In genomic region chr12:55940065-55940732, GRCh38 we compare ENCODE assay signal across 9 cellular contexts. TPM values are rescaled to one million over a fixed set of nuclear protein-coding genes. Genes with fewer than 3 reads are reported as not detected.
A peak's percentile ranks its signal among the peaks of the same experiment; 100 is the strongest.
DNase-seq lines count a peak whose midpoint lies in the region; ATAC-seq, FAIRE-seq and TF ChIP-seq lines count a peak whose summit lies in the region.
"Had no signal": no experiment of that assay in that cellular context is flagged by ENCODE, and none has a peak within 500 bp of the region (broad histone marks: within the 10 kb centered on the region; RNA-seq: fewer than 3 reads in every experiment).

No MANE protein-coding gene starts in this region.

- TF ChIP-seq RAD21 in HepG2 (CRISPR knock-in tag; IDR thresholded peaks at IDR 0.05), result peak; percentile 86

- H3K4me1 Mint-ChIP-seq in activated CD4-positive, alpha-beta T cell treated with anti-CD3 and anti-CD28 coated beads for 36 hours, result peaks cover 75% of the 10 kb centered on the region

- H3K4me2 ChIP-seq in BLaER1 treated with 17β-estradiol and CSF1 and Interleukin-3, amounts not matched to agents 10 nM and 100 nM, result peak overlapping the region; percentile 32 to 68 (median 49); a peak in 21 of 22 replicates
- H3K4me2 ChIP-seq in HepG2 (ENCODE audit: low read depth, low read length), result peak overlapping the region; percentile 68

- peak; percentile 75 for TF ChIP-seq CTCF in colonic mucosa (IDR thresholded peaks at IDR 0.05)
- TF ChIP-seq CTCF in HepG2 (CRISPR knock-in tag; IDR thresholded peaks at IDR 0.05), result peak; percentile 98

- no peaks in the 10 kb centered on the region for H3K27me3 Mint-ChIP-seq in activated CD4-positive, alpha-beta T cell treated with anti-CD3 and anti-CD28 coated beads for 36 hours

- H3K4me1 ChIP-seq in BLaER1 treated with 17β-estradiol and CSF1 and Interleukin-3, amounts not matched to agents 10 nM and 100 nM, result peaks cover 7 to 26% (median 12%) of the 10 kb centered on the region in 10 experiments; a peak in 19 of 20 replicates
- H3K4me1 ChIP-seq in colonic mucosa (no peaks in the 10 kb centered on the region), HepG2 (ENCODE audit: insufficient read depth, low read length) (peaks cover 11% of the 10 kb centered on the region)

- peak overlapping the region; percentile 58 for H3K27ac Mint-ChIP-seq in activated CD4-positive, alpha-beta T cell treated with anti-CD3 and anti-CD28 coated beads for 36 hours

- peak overlapping the region; percentile 1 for H3K4me3 Mint-ChIP-seq in activated CD4-positive, alpha-beta T cell treated with anti-CD3 and anti-CD28 coated beads for 36 hours

- peak overlapping the region in 3 of 11 experiments; percentile 11 to 43 (median 17); a peak in 2 of 22 replicates for H3K27ac ChIP-seq in BLaER1 treated with 17β-estradiol and CSF1 and Interleukin-3, amounts not matched to agents 10 nM and 100 nM
- H3K27ac ChIP-seq in colonic mucosa (peak overlapping the region; percentile 51), HepG2 (ENCODE audit: extremely low read length, insufficient read depth, low read length) (no peak overlapping the region)

- H3K36me3 Mint-ChIP-seq in activated CD4-positive, alpha-beta T cell treated with anti-CD3 and anti-CD28 coated beads for 36 hours (ENCODE audit: low read depth), result peaks cover 86% of the 10 kb centered on the region

- WGBS in HepG2 (ENCODE audit: low lambda C conversion rate), result 21% methylated on average over 13 of the region's 18 CpGs

- H2AFZ ChIP-seq in HepG2 (ENCODE audit: low read length), result peak overlapping the region; percentile 43

- peak overlapping the region in 7 of 11 experiments; percentile 15 to 56 (median 43); a peak in 9 of 22 replicates for H3K9ac ChIP-seq in BLaER1 treated with 17β-estradiol and CSF1 and Interleukin-3, amounts not matched to agents 10 nM and 100 nM
- H3K9ac ChIP-seq in colonic mucosa (ENCODE audit: low read depth in 2 of 2, low read length in 2 of 2) (peak overlapping the region; percentile 7 to 27), HepG2 (ENCODE audit: insufficient read depth, low read depth, low read length) (no peak overlapping the region; the same call in 1 of the 2 replicates)

- H3K4me3 ChIP-seq in BLaER1 treated with 17β-estradiol and CSF1 and Interleukin-3, amounts not matched to agents 10 nM and 100 nM, result no peak overlapping the region
- H3K4me3 ChIP-seq in colonic mucosa, result no peak overlapping the region
- peak overlapping the region in 1 of 3 experiments; percentile 45; a peak in 2 of 6 replicates for H3K4me3 ChIP-seq in HepG2 (replicated peaks in 1 of 3; ENCODE audit: insufficient read depth in 1 of 3, low read depth in 2 of 3, low read length in 3 of 3)

- no peaks in the 10 kb centered on the region for H3K79me2 ChIP-seq in HepG2 (ENCODE audit: insufficient read depth, low read length)

- H3K27me3 ChIP-seq in BLaER1 treated with 17β-estradiol and CSF1 and Interleukin-3, amounts not matched to agents 10 nM and 100 nM, result no peaks in the 10 kb centered on the region
- H3K27me3 ChIP-seq in colonic mucosa, result no peaks in the 10 kb centered on the region
- no peaks in the 10 kb centered on the region for H3K27me3 ChIP-seq in HepG2 (ENCODE audit: control insufficient read depth in 1 of 2, insufficient read depth in 2 of 2, low read length in 2 of 2)

- ATAC-seq in HG03432 (IDR thresholded peaks at IDR 0.05; ENCODE audit: unreplicated experiment), result peak; percentile 97
- ATAC-seq in activated CD4-positive, alpha-beta T cell treated with anti-CD3 and anti-CD28 coated beads for 36 hours, result peak; percentile 77
- peak; percentile 97 for ATAC-seq in HepG2

- H3K9me3 Mint-ChIP-seq in activated CD4-positive, alpha-beta T cell treated with anti-CD3 and anti-CD28 coated beads for 36 hours (ENCODE audit: low read depth), result no peaks in the 10 kb centered on the region

- no peak for TF ChIP-seq POLR2A in HepG2 (IDR thresholded peaks at IDR 0.05; ENCODE audit: insufficient read depth in 1 of 2, low read depth in 2 of 2, low read length in 2 of 2)

- H4K20me1 ChIP-seq in BLaER1 treated with 17β-estradiol and CSF1 and Interleukin-3, amounts not matched to agents 10 nM and 100 nM, result peaks cover 0 to 41% (median 0%) of the 10 kb centered on the region in 11 experiments; a peak in 5 of 22 replicates
- H4K20me1 ChIP-seq in HepG2 (ENCODE audit: insufficient read depth, low read length), result no peaks in the 10 kb centered on the region

- POLR2A ChIA-PET in activated CD4-positive, alpha-beta T cell treated with anti-CD3 and anti-CD28 coated beads for 36 hours (lab: Charles Lee), result interaction anchor here (0.7 to 1.4 kb wide), 2 partner anchors 74 to 197 kb away, joined by 3 to 8 read pairs; no protein-coding TSS in a partner anchor
- POLR2A ChIA-PET in HepG2 (lab: Yijun Ruan, JAX), result interaction anchor here (1.0 to 2.0 kb wide), 5 partner anchors 13 to 122 kb away, joined by 3 to 12 read pairs (median 6); partner anchors contain the start of genes DNAJC14, ORMDL2, PYM1 and RAB5B

- peak; percentile 95 for FAIRE-seq in GM19239 (lab: Jason Lieb, UNC)
- FAIRE-seq in HepG2 (lab: Jason Lieb, UNC), result peak; percentile 85
- FAIRE-seq: TTC549 had no signal

- BruUV-seq in HepG2 (replicated peaks; lab: Mats Ljungman, UMichigan), result no TSS peak

- in situ Hi-C loops in HepG2 (cut with HindIII; ENCODE audit: extremely low pct_ligation_motif_present, low pct_unique_long_range_greater_than_20kb), result no loop called here

- H3K36me3 ChIP-seq in BLaER1 treated with 17β-estradiol and CSF1 and Interleukin-3, amounts not matched to agents 10 nM and 100 nM, result peaks cover 78 to 98% (median 87%) of the 10 kb centered on the region in 11 experiments
- no peaks in the 10 kb centered on the region for H3K36me3 ChIP-seq in colonic mucosa
- no peaks in the 10 kb centered on the region for H3K36me3 ChIP-seq in HepG2 (replicated peaks in 1 of 2; ENCODE audit: control insufficient read depth in 1 of 2, insufficient read depth in 2 of 2, low read length in 2 of 2)

- no peak for TF ChIP-seq EP300 in HepG2 (IDR thresholded peaks at IDR 0.05; ENCODE audit: low read depth in 2 of 2, low read length in 2 of 2)
- TF ChIP-seq EP300 in HepG2 (CRISPR knock-in tag; IDR thresholded peaks at IDR 0.05; ENCODE audit: borderline replicate concordance), result no peak

- DNase-seq in GM19239 (ENCODE audit: insufficient read length, low spot score), result peak; percentile 82
- peak; percentile 83 for DNase-seq in NCI-H460 (ENCODE audit: extremely low read depth, low read depth)
- peak; percentile 90 for DNase-seq in activated CD4-positive, alpha-beta T cell treated with anti-CD3 and anti-CD28 coated beads for 36 hours
- DNase-seq in colonic mucosa, result peak; percentile 93
- DNase-seq in HepG2 (ENCODE audit: low spot score), result peak; percentile 69
- DNase-seq in stimulated activated CD4-positive, alpha-beta T cell treated with anti-CD3 and anti-CD28 coated beads, Interleukin-4, amount 100 ng/mL, for 4 hours, result peak; percentile 71 to 76

- intact Hi-C loops in activated CD4-positive, alpha-beta T cell treated with anti-CD3 and anti-CD28 coated beads for 36 hours (cut with DNase I, micrococcal nuclease), result loop anchor here (1.0 to 2.0 kb wide), 5 partner anchors 8 to 202 kb away; partner anchors contain the start of genes DGKA (in 1 of the 2), GDF11 (in 1 of the 2) and PYM1 (in 1 of the 2)
- intact Hi-C loops in colonic mucosa (cut with DNase I) (no loop called here), HepG2 (cut with micrococcal nuclease; ENCODE audit: unreplicated experiment) (no loop called here)

- H3K9me3 ChIP-seq in BLaER1 treated with 17β-estradiol and CSF1 and Interleukin-3, amounts not matched to agents 10 nM and 100 nM (replicated peaks in 1 of 11), result no peaks in the 10 kb centered on the region
- no peaks in the 10 kb centered on the region for H3K9me3 ChIP-seq in colonic mucosa
- no peaks in the 10 kb centered on the region for H3K9me3 ChIP-seq in HepG2 (ENCODE audit: low read length)

- CTCF ChIA-PET in activated CD4-positive, alpha-beta T cell treated with anti-CD3 and anti-CD28 coated beads for 36 hours (lab: Charles Lee), result interaction anchor here (0.5 to 5.8 kb wide), 37 partner anchors 10 to 696 kb away, joined by 3 to 69 read pairs (median 4); partner anchors contain the start of genes DGKA, DNAJC14, ESYT1 and ORMDL2
- CTCF ChIA-PET in HepG2 (lab: Yijun Ruan, JAX; ENCODE audit: low intra/inter-chr PET ratio, low total read pairs), result interaction anchor here (1.3 to 1.5 kb wide), 3 partner anchors 9 to 202 kb away, joined by 5 to 15 read pairs (median 8); partner anchors contain the start of genes DGKA and PYM1

RNA-seq across cellular contexts. Expression of gene DGKA, which starts 9.2 kb away (rescaled TPM):
- 14.1 and 15.5 TPM in 2 replicates for total RNA-seq in NCI-H460 (2014; rRNA removed; shearing (Covaris generic))
- 15.9 and 20.6 TPM in 2 replicates for polyA plus RNA-seq in NCI-H460 (2014; cell fraction: nucleus; rRNA removed)
- 100 to 1,000 TPM; 341 to 385 TPM for total RNA-seq in activated CD4-positive, alpha-beta T cell treated with anti-CD3 and anti-CD28 coated beads for 36 hours
- 10 to 100 TPM; 80.2 to 91.2 TPM for total RNA-seq in colonic mucosa
- 2.4 and 2.7 TPM in 2 replicates for total RNA-seq in HepG2 (2016; rRNA removed; fragmentation: Illumina TruSeq; extraction: Trizol)
- total RNA-seq in HepG2 (2016; cell fraction: cytosol; rRNA removed; fragmentation: Illumina TruSeq; extraction: Trizol; ENCODE audit: low read depth), result 1.1 and 1.9 TPM in 2 replicates
- total RNA-seq in HepG2 (2016; cell fraction: insoluble cytoplasmic fraction; rRNA removed; fragmentation: Illumina TruSeq; extraction: Trizol), result 2.7 and 2.9 TPM in 2 replicates
- 1.3 and 2.1 TPM in 2 replicates for total RNA-seq in HepG2 (2016; cell fraction: membrane; rRNA removed; fragmentation: Illumina TruSeq; extraction: Trizol)
- 3.6 and 4.1 TPM in 2 replicates for total RNA-seq in HepG2 (2016; cell fraction: nucleus; rRNA removed; fragmentation: Illumina TruSeq; extraction: Trizol)
- 5.4 and 7.6 TPM in 2 replicates for polyA plus RNA-seq in HepG2 (2011; rRNA removed)
- 4.6 and 23.7 TPM in 2 replicates for polyA plus RNA-seq in HepG2 (2011; cell fraction: cytosol; rRNA removed)
- polyA plus RNA-seq in HepG2 (2011; cell fraction: nucleus; rRNA removed), result 43.0 and 71.3 TPM in 2 replicates
- polyA plus RNA-seq in HepG2 (2012), result 8.8 and 12.1 TPM in 2 replicates
- 0.36 and 0.54 TPM in 2 replicates for polyA plus RNA-seq in HepG2 (2016; cell fraction: cytosol; fragmentation: Illumina TruSeq; extraction: Trizol; ENCODE audit: low read depth)
- 3.2 and 5.2 TPM in 2 replicates for polyA plus RNA-seq in HepG2 (2016; cell fraction: insoluble cytoplasmic fraction; fragmentation: Illumina TruSeq; extraction: Trizol; ENCODE audit: low read depth)
- polyA plus RNA-seq in HepG2 (2016; cell fraction: membrane; fragmentation: Illumina TruSeq; extraction: Trizol; ENCODE audit: low read depth), result 0.80 and 1.6 TPM in 2 replicates
- 6.1 and 11.3 TPM in 2 replicates for polyA plus RNA-seq in HepG2 (2016; cell fraction: nucleus; fragmentation: Illumina TruSeq; extraction: Trizol; ENCODE audit: insufficient read depth, low read depth)
- polyA minus RNA-seq in HepG2 (2011; rRNA and poly(A)+ RNA removed; ENCODE audit: low replicate concordance), result 6.8 and 8.5 TPM in 2 replicates
- 3.0 and 5.1 TPM in 2 replicates for polyA minus RNA-seq in HepG2 (2011; cell fraction: cytosol; rRNA and poly(A)+ RNA removed)
- polyA minus RNA-seq in HepG2 (2011; cell fraction: nucleus; rRNA and poly(A)+ RNA removed), result 14.8 and 18.0 TPM in 2 replicates

RNA-seq across cellular contexts. Expression of gene PYM1, which starts 12.5 kb away (rescaled TPM):
- total RNA-seq in NCI-H460 (2014; rRNA removed; shearing (Covaris generic)), result 33.0 and 33.1 TPM in 2 replicates
- polyA plus RNA-seq in NCI-H460 (2014; cell fraction: nucleus; rRNA removed), result 24.7 and 51.2 TPM in 2 replicates
- 10 to 100 TPM; 24.6 to 30.2 TPM for total RNA-seq in activated CD4-positive, alpha-beta T cell treated with anti-CD3 and anti-CD28 coated beads for 36 hours
- 10 to 100 TPM; 44.0 to 49.3 TPM for total RNA-seq in colonic mucosa
- total RNA-seq in HepG2 (2016; rRNA removed; fragmentation: Illumina TruSeq; extraction: Trizol), result 51.8 and 57.9 TPM in 2 replicates
- 37.7 and 39.0 TPM in 2 replicates for total RNA-seq in HepG2 (2016; cell fraction: cytosol; rRNA removed; fragmentation: Illumina TruSeq; extraction: Trizol; ENCODE audit: low read depth)
- total RNA-seq in HepG2 (2016; cell fraction: insoluble cytoplasmic fraction; rRNA removed; fragmentation: Illumina TruSeq; extraction: Trizol), result 54.4 and 54.6 TPM in 2 replicates
- 48.6 and 50.1 TPM in 2 replicates for total RNA-seq in HepG2 (2016; cell fraction: membrane; rRNA removed; fragmentation: Illumina TruSeq; extraction: Trizol)
- total RNA-seq in HepG2 (2016; cell fraction: nucleus; rRNA removed; fragmentation: Illumina TruSeq; extraction: Trizol), result 23.2 and 28.5 TPM in 2 replicates
- 40.7 and 44.0 TPM in 2 replicates for polyA plus RNA-seq in HepG2 (2011; rRNA removed)
- polyA plus RNA-seq in HepG2 (2011; cell fraction: cytosol; rRNA removed), result 44.1 and 48.8 TPM in 2 replicates
- polyA plus RNA-seq in HepG2 (2011; cell fraction: nucleus; rRNA removed), result 12.7 and 14.0 TPM in 2 replicates
- 24.5 and 31.8 TPM in 2 replicates for polyA plus RNA-seq in HepG2 (2012)
- 49.2 and 58.9 TPM in 2 replicates for polyA plus RNA-seq in HepG2 (2016; cell fraction: cytosol; fragmentation: Illumina TruSeq; extraction: Trizol; ENCODE audit: low read depth)
- polyA plus RNA-seq in HepG2 (2016; cell fraction: insoluble cytoplasmic fraction; fragmentation: Illumina TruSeq; extraction: Trizol; ENCODE audit: low read depth), result 68.4 and 73.8 TPM in 2 replicates
- 60.2 and 64.4 TPM in 2 replicates for polyA plus RNA-seq in HepG2 (2016; cell fraction: membrane; fragmentation: Illumina TruSeq; extraction: Trizol; ENCODE audit: low read depth)
- 42.0 and 47.6 TPM in 2 replicates for polyA plus RNA-seq in HepG2 (2016; cell fraction: nucleus; fragmentation: Illumina TruSeq; extraction: Trizol; ENCODE audit: insufficient read depth, low read depth)
- 21.7 and 25.5 TPM in 2 replicates for polyA minus RNA-seq in HepG2 (2011; rRNA and poly(A)+ RNA removed; ENCODE audit: low replicate concordance)
- polyA minus RNA-seq in HepG2 (2011; cell fraction: cytosol; rRNA and poly(A)+ RNA removed), result 18.1 and 21.4 TPM in 2 replicates
- polyA minus RNA-seq in HepG2 (2011; cell fraction: nucleus; rRNA and poly(A)+ RNA removed), result 22.1 and 30.7 TPM in 2 replicates

RNA-seq across cellular contexts. Expression of gene PMEL, which starts 25.6 kb away (rescaled TPM):
- 0.78 and 1.3 TPM in 2 replicates for total RNA-seq in NCI-H460 (2014; rRNA removed; shearing (Covaris generic))
- polyA plus RNA-seq in NCI-H460 (2014; cell fraction: nucleus; rRNA removed), result 3.9 TPM in 1 of 2 replicates, not detected in the other
- 1 to 10 TPM in 1 of 2 experiments, under 1 TPM in 1; 0.86 to 1.2 TPM for total RNA-seq in activated CD4-positive, alpha-beta T cell treated with anti-CD3 and anti-CD28 coated beads for 36 hours
- 1 to 10 TPM; 3.4 to 3.8 TPM for total RNA-seq in colonic mucosa
- 0.35 and 0.49 TPM in 2 replicates for total RNA-seq in HepG2 (2016; rRNA removed; fragmentation: Illumina TruSeq; extraction: Trizol)
- 0.18 and 0.20 TPM in 2 replicates for total RNA-seq in HepG2 (2016; cell fraction: cytosol; rRNA removed; fragmentation: Illumina TruSeq; extraction: Trizol; ENCODE audit: low read depth)
- total RNA-seq in HepG2 (2016; cell fraction: insoluble cytoplasmic fraction; rRNA removed; fragmentation: Illumina TruSeq; extraction: Trizol), result 0.59 and 0.76 TPM in 2 replicates
- 0.22 and 0.55 TPM in 2 replicates for total RNA-seq in HepG2 (2016; cell fraction: membrane; rRNA removed; fragmentation: Illumina TruSeq; extraction: Trizol)
- total RNA-seq in HepG2 (2016; cell fraction: nucleus; rRNA removed; fragmentation: Illumina TruSeq; extraction: Trizol), result 0.71 and 0.91 TPM in 2 replicates
- polyA plus RNA-seq in HepG2 (2011; rRNA removed), result 3.3 and 3.4 TPM in 2 replicates
- polyA plus RNA-seq in HepG2 (2011; cell fraction: cytosol; rRNA removed), result 1.9 and 3.0 TPM in 2 replicates
- polyA plus RNA-seq in HepG2 (2011; cell fraction: nucleus; rRNA removed), result 4.7 and 4.8 TPM in 2 replicates
- polyA plus RNA-seq in HepG2 (2012), result 1.3 and 1.5 TPM in 2 replicates
- polyA plus RNA-seq in HepG2 (2016; cell fraction: cytosol; fragmentation: Illumina TruSeq; extraction: Trizol; ENCODE audit: low read depth), result 0.27 TPM in 1 of 2 replicates, not detected in the other
- polyA plus RNA-seq in HepG2 (2016; cell fraction: insoluble cytoplasmic fraction; fragmentation: Illumina TruSeq; extraction: Trizol; ENCODE audit: low read depth), result 0.81 TPM in 1 of 2 replicates, not detected in the other
- 0.14 and 0.40 TPM in 2 replicates for polyA plus RNA-seq in HepG2 (2016; cell fraction: membrane; fragmentation: Illumina TruSeq; extraction: Trizol; ENCODE audit: low read depth)
- polyA plus RNA-seq in HepG2 (2016; cell fraction: nucleus; fragmentation: Illumina TruSeq; extraction: Trizol; ENCODE audit: insufficient read depth, low read depth), result 1.4 TPM in 2 replicates
- 1.8 and 3.6 TPM in 2 replicates for polyA minus RNA-seq in HepG2 (2011; rRNA and poly(A)+ RNA removed; ENCODE audit: low replicate concordance)
- polyA minus RNA-seq in HepG2 (2011; cell fraction: cytosol; rRNA and poly(A)+ RNA removed), result 0.62 TPM in 1 of 2 replicates, not detected in the other
- polyA minus RNA-seq in HepG2 (2011; cell fraction: nucleus; rRNA and poly(A)+ RNA removed), result 1.2 and 2.9 TPM in 2 replicates

RNA-seq across cellular contexts. Expression of gene CDK2, which starts 26.4 kb away (rescaled TPM):
- 31.6 and 31.7 TPM in 2 replicates for total RNA-seq in NCI-H460 (2014; rRNA removed; shearing (Covaris generic))
- 52.8 and 62.7 TPM in 2 replicates for polyA plus RNA-seq in NCI-H460 (2014; cell fraction: nucleus; rRNA removed)
- total RNA-seq in activated CD4-positive, alpha-beta T cell treated with anti-CD3 and anti-CD28 coated beads for 36 hours, result 100 to 1,000 TPM; 104 to 149 TPM
- total RNA-seq in colonic mucosa (10 to 100 TPM; 20.9 to 48.9 TPM), HepG2 (2016; rRNA removed; fragmentation: Illumina TruSeq; extraction: Trizol) (47.5 and 52.0 TPM in 2 replicates)
- 8.1 TPM in 2 replicates for total RNA-seq in HepG2 (2016; cell fraction: cytosol; rRNA removed; fragmentation: Illumina TruSeq; extraction: Trizol; ENCODE audit: low read depth)
- total RNA-seq in HepG2 (2016; cell fraction: insoluble cytoplasmic fraction; rRNA removed; fragmentation: Illumina TruSeq; extraction: Trizol), result 46.4 and 50.0 TPM in 2 replicates
- total RNA-seq in HepG2 (2016; cell fraction: membrane; rRNA removed; fragmentation: Illumina TruSeq; extraction: Trizol), result 17.5 and 18.3 TPM in 2 replicates
- total RNA-seq in HepG2 (2016; cell fraction: nucleus; rRNA removed; fragmentation: Illumina TruSeq; extraction: Trizol), result 26.0 and 34.2 TPM in 2 replicates
- 42.0 and 52.6 TPM in 2 replicates for polyA plus RNA-seq in HepG2 (2011; rRNA removed)
- 16.9 and 23.3 TPM in 2 replicates for polyA plus RNA-seq in HepG2 (2011; cell fraction: cytosol; rRNA removed)
- polyA plus RNA-seq in HepG2 (2011; cell fraction: nucleus; rRNA removed), result 32.7 and 37.9 TPM in 2 replicates
- 19.5 and 20.6 TPM in 2 replicates for polyA plus RNA-seq in HepG2 (2012)
- 3.1 and 3.6 TPM in 2 replicates for polyA plus RNA-seq in HepG2 (2016; cell fraction: cytosol; fragmentation: Illumina TruSeq; extraction: Trizol; ENCODE audit: low read depth)
- 60.6 and 64.8 TPM in 2 replicates for polyA plus RNA-seq in HepG2 (2016; cell fraction: insoluble cytoplasmic fraction; fragmentation: Illumina TruSeq; extraction: Trizol; ENCODE audit: low read depth)
- polyA plus RNA-seq in HepG2 (2016; cell fraction: membrane; fragmentation: Illumina TruSeq; extraction: Trizol; ENCODE audit: low read depth), result 8.3 and 9.6 TPM in 2 replicates
- 51.4 and 59.6 TPM in 2 replicates for polyA plus RNA-seq in HepG2 (2016; cell fraction: nucleus; fragmentation: Illumina TruSeq; extraction: Trizol; ENCODE audit: insufficient read depth, low read depth)
- polyA minus RNA-seq in HepG2 (2011; rRNA and poly(A)+ RNA removed; ENCODE audit: low replicate concordance), result 50.1 and 366 TPM in 2 replicates
- polyA minus RNA-seq in HepG2 (2011; cell fraction: cytosol; rRNA and poly(A)+ RNA removed), result 18.1 and 20.2 TPM in 2 replicates
- polyA minus RNA-seq in HepG2 (2011; cell fraction: nucleus; rRNA and poly(A)+ RNA removed), result 11.6 and 12.1 TPM in 2 replicates

RNA-seq across cellular contexts. Expression of gene RAB5B, which starts 33.7 kb away (rescaled TPM):
- 37.6 and 39.4 TPM in 2 replicates for total RNA-seq in NCI-H460 (2014; rRNA removed; shearing (Covaris generic))
- polyA plus RNA-seq in NCI-H460 (2014; cell fraction: nucleus; rRNA removed), result 13.5 and 17.5 TPM in 2 replicates
- total RNA-seq in activated CD4-positive, alpha-beta T cell treated with anti-CD3 and anti-CD28 coated beads for 36 hours, result 10 to 100 TPM; 33.2 to 35.1 TPM
- total RNA-seq in colonic mucosa, result 100 to 1,000 TPM; 112 to 178 TPM
- 26.0 and 33.1 TPM in 2 replicates for total RNA-seq in HepG2 (2016; rRNA removed; fragmentation: Illumina TruSeq; extraction: Trizol)
- 8.6 and 11.8 TPM in 2 replicates for total RNA-seq in HepG2 (2016; cell fraction: cytosol; rRNA removed; fragmentation: Illumina TruSeq; extraction: Trizol; ENCODE audit: low read depth)
- total RNA-seq in HepG2 (2016; cell fraction: insoluble cytoplasmic fraction; rRNA removed; fragmentation: Illumina TruSeq; extraction: Trizol), result 24.6 and 33.6 TPM in 2 replicates
- total RNA-seq in HepG2 (2016; cell fraction: membrane; rRNA removed; fragmentation: Illumina TruSeq; extraction: Trizol), result 22.2 and 23.2 TPM in 2 replicates
- 22.8 and 23.5 TPM in 2 replicates for total RNA-seq in HepG2 (2016; cell fraction: nucleus; rRNA removed; fragmentation: Illumina TruSeq; extraction: Trizol)
- 68.3 and 70.4 TPM in 2 replicates for polyA plus RNA-seq in HepG2 (2011; rRNA removed)
- polyA plus RNA-seq in HepG2 (2011; cell fraction: cytosol; rRNA removed), result 43.7 and 67.1 TPM in 2 replicates
- polyA plus RNA-seq in HepG2 (2011; cell fraction: nucleus; rRNA removed), result 32.6 and 46.3 TPM in 2 replicates
- 39.1 and 42.4 TPM in 2 replicates for polyA plus RNA-seq in HepG2 (2012)
- polyA plus RNA-seq in HepG2 (2016; cell fraction: cytosol; fragmentation: Illumina TruSeq; extraction: Trizol; ENCODE audit: low read depth), result 5.6 and 5.9 TPM in 2 replicates
- polyA plus RNA-seq in HepG2 (2016; cell fraction: insoluble cytoplasmic fraction; fragmentation: Illumina TruSeq; extraction: Trizol; ENCODE audit: low read depth), result 45.3 and 46.9 TPM in 2 replicates
- 22.1 and 22.3 TPM in 2 replicates for polyA plus RNA-seq in HepG2 (2016; cell fraction: membrane; fragmentation: Illumina TruSeq; extraction: Trizol; ENCODE audit: low read depth)
- 45.7 and 46.4 TPM in 2 replicates for polyA plus RNA-seq in HepG2 (2016; cell fraction: nucleus; fragmentation: Illumina TruSeq; extraction: Trizol; ENCODE audit: insufficient read depth, low read depth)
- 52.5 and 108 TPM in 2 replicates for polyA minus RNA-seq in HepG2 (2011; rRNA and poly(A)+ RNA removed; ENCODE audit: low replicate concordance)
- polyA minus RNA-seq in HepG2 (2011; cell fraction: cytosol; rRNA and poly(A)+ RNA removed), result 28.2 and 48.5 TPM in 2 replicates
- polyA minus RNA-seq in HepG2 (2011; cell fraction: nucleus; rRNA and poly(A)+ RNA removed), result 32.7 and 43.8 TPM in 2 replicates

Comparison
In these comparisons a context has a peak if more than half of its experiments do, and no peak if none do; other contexts are left out.
1. intact Hi-C loops: an anchor here in activated CD4-positive, alpha-beta T cell treated with anti-CD3 and anti-CD28 coated beads for 36 hours (1.0 to 2.0 kb wide); none called in colonic mucosa and HepG2.